Comparison of ENCODE assay signal across 9 cellular contexts in genomic region chr17:45246861-45247428, GRCh38. TPM values are rescaled to one million over a fixed set of nuclear protein-coding genes. Genes with fewer than 3 reads are reported as not detected.
DNase-seq lines count a peak whose midpoint lies in the region; ATAC-seq, FAIRE-seq and TF ChIP-seq lines count a peak whose summit lies in the region.
"Had no signal": no experiment of that assay in that cellular context is flagged by ENCODE, and none has a peak within 500 bp of the region (broad histone marks: within the 10 kb centered on the region; RNA-seq: fewer than 3 reads in every experiment).

No MANE protein-coding gene starts in this region.

- H3K4me1 ChIP-seq in breast epithelium, result no peaks in the 10 kb centered on the region
- peaks cover 40% of the 10 kb centered on the region for H3K4me1 ChIP-seq in HepG2 (ENCODE audit: insufficient read depth, low read length)
- H3K4me1 ChIP-seq in tibial artery, result peaks cover 0 to 20% (median 18%) of the 10 kb centered on the region in 4 donors

- H3K36me3 ChIP-seq in breast epithelium (no peaks in the 10 kb centered on the region), HepG2 (replicated peaks in 1 of 2; ENCODE audit: control insufficient read depth in 1 of 2, insufficient read depth in 2 of 2, low read length in 2 of 2) (no peaks in the 10 kb centered on the region), tibial artery (peaks cover 0 to 14% (median 0%) of the 10 kb centered on the region in 3 donors)

- peak overlapping the region; percentile 96 for H3K4me2 ChIP-seq in HepG2 (ENCODE audit: low read depth, low read length)

- TF ChIP-seq CTCF in breast epithelium (IDR thresholded peaks at IDR 0.05), result peak in 2 of 3 donors; percentile 8 to 12
- TF ChIP-seq CTCF in HepG2 (CRISPR knock-in tag; IDR thresholded peaks at IDR 0.05), result peak; percentile 68
- no peak for TF ChIP-seq CTCF in tibial artery (IDR thresholded peaks at IDR 0.05)
- TF ChIP-seq CTCF in omental fat pad (IDR thresholded peaks at IDR 0.05), result no peak

- H3K27me3 Mint-ChIP-seq in activated CD4-positive, alpha-beta T cell treated with anti-CD3 and anti-CD28 coated beads for 36 hours, result no peaks in the 10 kb centered on the region

- H3K9me3 Mint-ChIP-seq in activated CD4-positive, alpha-beta T cell treated with anti-CD3 and anti-CD28 coated beads for 36 hours (ENCODE audit: low read depth), result no peaks in the 10 kb centered on the region

- H3K9ac ChIP-seq in HepG2 (ENCODE audit: insufficient read depth, low read depth, low read length), result peak overlapping the region; percentile 58

- 13% methylated on average over 33 of the region's 33 CpGs for WGBS in HepG2 (ENCODE audit: low lambda C conversion rate)

- TSS peak; percentile 83 for BruUV-seq in HepG2 (replicated peaks; lab: Mats Ljungman, UMichigan)

- peak; percentile 33 for ATAC-seq in activated CD4-positive, alpha-beta T cell treated with anti-CD3 and anti-CD28 coated beads for 36 hours
- ATAC-seq in HepG2 (peak; percentile 60), omental fat pad (ENCODE audit: low FRiP score) (no peak)

- H3K27ac ChIP-seq in breast epithelium, result peak overlapping the region; percentile 84 to 90
- no peak overlapping the region for H3K27ac ChIP-seq in HepG2 (ENCODE audit: extremely low read length, insufficient read depth, low read length)
- no peak overlapping the region for H3K27ac ChIP-seq in tibial artery

- intact Hi-C loops in activated CD4-positive, alpha-beta T cell treated with anti-CD3 and anti-CD28 coated beads for 36 hours (cut with DNase I, micrococcal nuclease), result loop anchor here in 1 of 2 experiments (1.0 kb wide), 9 partner anchors 18 to 337 kb away; partner anchors contain the start of genes ACBD4, HEXIM2, MAP3K14 and NMT1
- intact Hi-C loops in breast epithelium (cut with DNase I; ENCODE audit: low total_unique reads), result no loop called here
- intact Hi-C loops in HepG2 (cut with micrococcal nuclease; ENCODE audit: unreplicated experiment), result loop anchor here (1.0 kb wide), 1 partner anchor 138 kb away; no protein-coding TSS in a partner anchor
- intact Hi-C loops in tibial artery (cut with DNase I; ENCODE audit: low total_unique reads), result no loop called here

- peak; percentile 85 for DNase-seq in activated CD4-positive, alpha-beta T cell treated with anti-CD3 and anti-CD28 coated beads for 36 hours
- no peak for DNase-seq in activated CD4-positive, alpha-beta T cell treated with anti-CD3 and anti-CD28 coated beads for 1 hour
- DNase-seq in NCI-H524 treated with DMSO at 0.1 percent for 48 hours (lab: John Stamatoyannopoulos, UW) (peak; percentile 43), breast epithelium (ENCODE audit: low spot score in 2 of 2) (no peak), HepG2 (ENCODE audit: low spot score) (no peak), tibial artery (no peak), omental fat pad (ENCODE audit: low spot score) (no peak)
- DNase-seq in stimulated activated CD8-positive, alpha-beta memory T cell treated with anti-CD3 and anti-CD28 coated beads, Interleukin-4, amount 100 ng/mL, for 48 hours, result no peak

- no peak for FAIRE-seq in HepG2 (lab: Jason Lieb, UNC)

- POLR2A ChIA-PET in activated CD4-positive, alpha-beta T cell treated with anti-CD3 and anti-CD28 coated beads for 36 hours (lab: Charles Lee), result interaction anchor here (0.6 to 1.9 kb wide), 4 partner anchors 21 to 327 kb away, joined by 3 to 16 read pairs (median 4); no protein-coding TSS in a partner anchor
- POLR2A ChIA-PET in HepG2 (lab: Yijun Ruan, JAX), result interaction anchor here (0.9 to 2.8 kb wide), 12 partner anchors 9 to 186 kb away, joined by 3 to 17 read pairs (median 4); partner anchors contain the start of genes HEXIM1, HEXIM2, MAP3K14 and NMT1

- H3K27me3 ChIP-seq in breast epithelium (no peaks in the 10 kb centered on the region), HepG2 (ENCODE audit: control insufficient read depth in 1 of 2, insufficient read depth in 2 of 2, low read length in 2 of 2) (peaks cover 2 to 41% of the 10 kb centered on the region in 2 experiments; a peak in 4 of 5 replicates), tibial artery (peaks cover 0 to 52% of the 10 kb centered on the region in 2 donors)

- TF ChIP-seq EP300 in HepG2 (IDR thresholded peaks at IDR 0.05; ENCODE audit: low read depth in 2 of 2, low read length in 2 of 2) (no peak), HepG2 (CRISPR knock-in tag; IDR thresholded peaks at IDR 0.05; ENCODE audit: borderline replicate concordance) (no peak)

- H3K4me3 ChIP-seq in breast epithelium (peak overlapping the region; percentile 35 to 82 (median 76)), HepG2 (replicated peaks in 1 of 3; ENCODE audit: insufficient read depth in 1 of 3, low read depth in 2 of 3, low read length in 3 of 3) (peak overlapping the region; percentile 80 to 84 (median 84)), tibial artery (peak overlapping the region; percentile 46 to 60)

- no peak overlapping the region for H2AFZ ChIP-seq in HepG2 (ENCODE audit: low read length)

- TF ChIP-seq POLR2A in breast epithelium (IDR thresholded peaks at IDR 0.05) (no peak), HepG2 (IDR thresholded peaks at IDR 0.05; ENCODE audit: insufficient read depth in 1 of 2, low read depth in 2 of 2, low read length in 2 of 2) (no peak)

- CTCF ChIA-PET in activated CD4-positive, alpha-beta T cell treated with anti-CD3 and anti-CD28 coated beads for 36 hours (lab: Charles Lee), result interaction anchor here (0.7 to 4.0 kb wide), 12 partner anchors 9 to 353 kb away, joined by 4 to 21 read pairs (median 8); partner anchors contain the start of gene FMNL1
- CTCF ChIA-PET in HepG2 (lab: Yijun Ruan, JAX; ENCODE audit: low intra/inter-chr PET ratio, low total read pairs), result interaction anchor here (1.5 kb wide), 1 partner anchor 11 kb away, joined by 4 read pairs; no protein-coding TSS in a partner anchor

- in situ Hi-C loops in HepG2 (cut with HindIII; ENCODE audit: extremely low pct_ligation_motif_present, low pct_unique_long_range_greater_than_20kb), result loop anchor here (5.0 kb wide), 1 partner anchor 100 kb away; the partner anchor contains the start of gene HEXIM1

- no peaks in the 10 kb centered on the region for H3K79me2 ChIP-seq in HepG2 (ENCODE audit: insufficient read depth, low read length)

- H4K20me1 ChIP-seq in HepG2 (ENCODE audit: insufficient read depth, low read length), result no peaks in the 10 kb centered on the region

- no peak for TF ChIP-seq RAD21 in HepG2 (CRISPR knock-in tag; IDR thresholded peaks at IDR 0.05)

- no peaks in the 10 kb centered on the region for H3K9me3 ChIP-seq in breast epithelium
- H3K9me3 ChIP-seq in HepG2 (ENCODE audit: low read length), result no peaks in the 10 kb centered on the region
- no peaks in the 10 kb centered on the region for H3K9me3 ChIP-seq in tibial artery

- peaks cover 50% of the 10 kb centered on the region for H3K4me1 Mint-ChIP-seq in activated CD4-positive, alpha-beta T cell treated with anti-CD3 and anti-CD28 coated beads for 36 hours

- H3K36me3 Mint-ChIP-seq in activated CD4-positive, alpha-beta T cell treated with anti-CD3 and anti-CD28 coated beads for 36 hours (ENCODE audit: low read depth), result peaks cover 61% of the 10 kb centered on the region

- peak overlapping the region; percentile 81 for H3K27ac Mint-ChIP-seq in activated CD4-positive, alpha-beta T cell treated with anti-CD3 and anti-CD28 coated beads for 36 hours

- peak overlapping the region; percentile 83 for H3K4me3 Mint-ChIP-seq in activated CD4-positive, alpha-beta T cell treated with anti-CD3 and anti-CD28 coated beads for 36 hours

RNA-seq across cellular contexts. Expression of gene SPATA32, which starts 14.9 kb away (rescaled TPM):
- under 1 TPM; 0.21 to 0.25 TPM for total RNA-seq in activated CD4-positive, alpha-beta T cell treated with anti-CD3 and anti-CD28 coated beads for 36 hours
- total RNA-seq in breast epithelium, result under 1 TPM in 1 of 3 donors, not detected in 2; 0.44 TPM
- not detected in 2 replicates for total RNA-seq in HepG2 (2016; rRNA removed; fragmentation: Illumina TruSeq; extraction: Trizol)
- not detected in 2 replicates for total RNA-seq in HepG2 (2016; cell fraction: cytosol; rRNA removed; fragmentation: Illumina TruSeq; extraction: Trizol; ENCODE audit: low read depth)
- total RNA-seq in HepG2 (2016; cell fraction: insoluble cytoplasmic fraction; rRNA removed; fragmentation: Illumina TruSeq; extraction: Trizol), result not detected in 2 replicates
- not detected in 2 replicates for total RNA-seq in HepG2 (2016; cell fraction: membrane; rRNA removed; fragmentation: Illumina TruSeq; extraction: Trizol)
- total RNA-seq in HepG2 (2016; cell fraction: nucleus; rRNA removed; fragmentation: Illumina TruSeq; extraction: Trizol), result not detected in 2 replicates
- polyA plus RNA-seq in HepG2 (2011; rRNA removed), result not detected in 2 replicates
- not detected in 2 replicates for polyA plus RNA-seq in HepG2 (2011; cell fraction: cytosol; rRNA removed)
- polyA plus RNA-seq in HepG2 (2011; cell fraction: nucleus; rRNA removed), result not detected in 2 replicates
- polyA plus RNA-seq in HepG2 (2012), result not detected in 2 replicates
- polyA plus RNA-seq in HepG2 (2016; cell fraction: cytosol; fragmentation: Illumina TruSeq; extraction: Trizol; ENCODE audit: low read depth), result not detected in 2 replicates
- not detected in 2 replicates for polyA plus RNA-seq in HepG2 (2016; cell fraction: insoluble cytoplasmic fraction; fragmentation: Illumina TruSeq; extraction: Trizol; ENCODE audit: low read depth)
- polyA plus RNA-seq in HepG2 (2016; cell fraction: membrane; fragmentation: Illumina TruSeq; extraction: Trizol; ENCODE audit: low read depth), result not detected in 2 replicates
- not detected in 2 replicates for polyA plus RNA-seq in HepG2 (2016; cell fraction: nucleus; fragmentation: Illumina TruSeq; extraction: Trizol; ENCODE audit: insufficient read depth, low read depth)
- not detected in 2 replicates for polyA minus RNA-seq in HepG2 (2011; rRNA and poly(A)+ RNA removed; ENCODE audit: low replicate concordance)
- polyA minus RNA-seq in HepG2 (2011; cell fraction: cytosol; rRNA and poly(A)+ RNA removed), result not detected in 2 replicates
- polyA minus RNA-seq in HepG2 (2011; cell fraction: nucleus; rRNA and poly(A)+ RNA removed), result not detected in 2 replicates
- total RNA-seq in omental fat pad, result under 1 TPM in 1 of 4 donors, not detected in 3; 0.65 TPM
- total RNA-seq: dermis microvascular lymphatic vessel endothelial cell had no signal

RNA-seq across cellular contexts. Expression of gene FMNL1, which starts 25.3 kb away (rescaled TPM):
- 100 to 1,000 TPM; 268 to 295 TPM for total RNA-seq in activated CD4-positive, alpha-beta T cell treated with anti-CD3 and anti-CD28 coated beads for 36 hours
- 10 to 100 TPM in 2 of 3 donors, 1 to 10 TPM in 1; 9.2 to 31.2 (median 10.8) TPM for total RNA-seq in breast epithelium
- total RNA-seq in HepG2 (2016; rRNA removed; fragmentation: Illumina TruSeq; extraction: Trizol), result 0.39 and 0.53 TPM in 2 replicates
- total RNA-seq in HepG2 (2016; cell fraction: cytosol; rRNA removed; fragmentation: Illumina TruSeq; extraction: Trizol; ENCODE audit: low read depth), result 0.61 TPM in 1 of 2 replicates, not detected in the other
- 0.12 and 0.41 TPM in 2 replicates for total RNA-seq in HepG2 (2016; cell fraction: insoluble cytoplasmic fraction; rRNA removed; fragmentation: Illumina TruSeq; extraction: Trizol)
- total RNA-seq in HepG2 (2016; cell fraction: membrane; rRNA removed; fragmentation: Illumina TruSeq; extraction: Trizol), result 0.48 and 0.74 TPM in 2 replicates
- 0.56 and 0.63 TPM in 2 replicates for total RNA-seq in HepG2 (2016; cell fraction: nucleus; rRNA removed; fragmentation: Illumina TruSeq; extraction: Trizol)
- polyA plus RNA-seq in HepG2 (2011; rRNA removed), result 0.70 and 1.1 TPM in 2 replicates
- 0.38 and 0.48 TPM in 2 replicates for polyA plus RNA-seq in HepG2 (2011; cell fraction: cytosol; rRNA removed)
- polyA plus RNA-seq in HepG2 (2011; cell fraction: nucleus; rRNA removed), result 4.9 and 6.1 TPM in 2 replicates
- 0.78 and 1.2 TPM in 2 replicates for polyA plus RNA-seq in HepG2 (2012)
- 0.27 TPM in 1 of 2 replicates, not detected in the other for polyA plus RNA-seq in HepG2 (2016; cell fraction: cytosol; fragmentation: Illumina TruSeq; extraction: Trizol; ENCODE audit: low read depth)
- polyA plus RNA-seq in HepG2 (2016; cell fraction: insoluble cytoplasmic fraction; fragmentation: Illumina TruSeq; extraction: Trizol; ENCODE audit: low read depth), result 0.37 and 0.69 TPM in 2 replicates
- 0.31 and 0.37 TPM in 2 replicates for polyA plus RNA-seq in HepG2 (2016; cell fraction: membrane; fragmentation: Illumina TruSeq; extraction: Trizol; ENCODE audit: low read depth)
- 1.9 and 2.6 TPM in 2 replicates for polyA plus RNA-seq in HepG2 (2016; cell fraction: nucleus; fragmentation: Illumina TruSeq; extraction: Trizol; ENCODE audit: insufficient read depth, low read depth)
- polyA minus RNA-seq in HepG2 (2011; rRNA and poly(A)+ RNA removed; ENCODE audit: low replicate concordance), result 0.68 and 17.4 TPM in 2 replicates
- 0.69 TPM in 1 of 2 replicates, not detected in the other for polyA minus RNA-seq in HepG2 (2011; cell fraction: cytosol; rRNA and poly(A)+ RNA removed)
- polyA minus RNA-seq in HepG2 (2011; cell fraction: nucleus; rRNA and poly(A)+ RNA removed), result 0.77 and 1.4 TPM in 2 replicates
- 10 to 100 TPM; 19.7 to 56.4 (median 38.8) TPM for total RNA-seq in omental fat pad

Comparison
In these comparisons a context has a peak if more than half of its experiments do, and no peak if none do; other contexts are left out.
1. DNase-seq: peak in activated CD4-positive, alpha-beta T cell treated with anti-CD3 and anti-CD28 coated beads for 36 hours (single experiment) and NCI-H524 treated with DMSO at 0.1 percent for 48 hours (single experiment); none in activated CD4-positive, alpha-beta T cell treated with anti-CD3 and anti-CD28 coated beads for 1 hour (single experiment), breast epithelium (0 of 2), HepG2 (single experiment), tibial artery (0 of 2), omental fat pad (single experiment) and stimulated activated CD8-positive, alpha-beta memory T cell treated with anti-CD3 and anti-CD28 coated beads, Interleukin-4, amount 100 ng/mL, for 48 hours (single experiment).
2. H3K27ac ChIP-seq: peak in breast epithelium (2 of 2); none in HepG2 (single experiment) and tibial artery (0 of 2).
3. CTCF ChIP-seq: peak in breast epithelium (2 of 3) and HepG2 (single experiment); none in tibial artery (0 of 2) and omental fat pad (0 of 3).
4. RNA of gene FMNL1, which starts 25.3 kb away (total RNA-seq): 268 to 295 TPM in activated CD4-positive, alpha-beta T cell treated with anti-CD3 and anti-CD28 coated beads for 36 hours; 19.7 to 56.4 TPM in omental fat pad, 9.2 to 31.2 TPM in breast epithelium and 0.12 to 0.74 TPM in HepG2; every median in the first group is over 4 times any median in the second.
5. Peak in every context shown above with its lines, with median percentiles within 50 percentile points of each other: H3K4me3 ChIP-seq.